In the genomic region with DNA sequence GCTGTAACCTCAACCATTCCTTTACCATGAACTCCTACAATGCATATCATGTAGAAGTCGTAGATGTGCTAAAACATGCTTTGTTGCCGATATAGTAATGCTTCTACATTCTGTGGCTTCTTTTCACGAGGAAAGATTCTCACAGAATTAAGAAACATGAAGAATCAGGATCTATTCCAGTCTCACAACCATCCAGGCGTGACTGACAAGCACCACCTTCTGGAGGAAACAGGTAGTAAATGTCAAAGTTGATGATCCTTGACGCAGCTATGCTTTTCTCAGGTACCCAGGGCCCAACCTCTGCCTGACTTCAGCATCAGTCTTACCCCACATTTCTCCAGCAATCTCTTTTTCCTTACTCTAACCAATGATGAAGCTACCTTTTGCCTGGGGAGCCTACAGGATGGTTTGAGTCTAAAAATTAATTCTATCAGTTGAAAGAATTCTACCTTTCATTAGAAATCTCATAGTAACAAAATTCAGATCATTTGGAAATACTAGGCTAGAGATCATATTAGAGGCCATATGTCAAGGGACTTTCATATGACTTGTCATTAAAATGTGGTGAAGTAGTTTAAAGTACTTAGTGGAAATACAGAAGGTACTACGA, we compare ENCODE assay signal across 8 cellular contexts.
DNase-seq lines count a peak whose midpoint lies in the region; ATAC-seq and TF ChIP-seq lines count a peak whose summit lies in the region.

No MANE protein-coding gene starts in this region.

- no peaks in the 10 kb centered on the region for H3K9me3 ChIP-seq in right lobe of liver

- H3K27ac Mint-ChIP-seq in naive thymus-derived CD8-positive, alpha-beta T cell: no peak overlapping the region

- no peak overlapping the region for H3K4me3 Mint-ChIP-seq in naive thymus-derived CD8-positive, alpha-beta T cell

- H3K36me3 ChIP-seq in right lobe of liver: no peaks in the 10 kb centered on the region

- no peak overlapping the region for H3K27ac ChIP-seq in right lobe of liver

- H3K4me1 ChIP-seq in right lobe of liver: peaks cover 0 to 15% (median 7%) of the 10 kb centered on the region in 4 donors

- ATAC-seq in HG03565 (IDR thresholded peaks at IDR 0.05; ENCODE audit: unreplicated experiment): peak; percentile 68
- peak; percentile 86 to 91 (median 90) for ATAC-seq in right lobe of liver
- ATAC-seq in naive thymus-derived CD8-positive, alpha-beta T cell: no peak

- POLR2A ChIA-PET in naive thymus-derived CD8-positive, alpha-beta T cell (lab: Charles Lee): no interaction called here

- TF ChIP-seq POLR2A in right lobe of liver (IDR thresholded peaks at IDR 0.05): no peak

- no peaks in the 10 kb centered on the region for H3K4me1 Mint-ChIP-seq in naive thymus-derived CD8-positive, alpha-beta T cell

- peak; percentile 50 for DNase-seq in NCI-H748 (lab: John Stamatoyannopoulos, UW; ENCODE audit: unreplicated experiment)
- no peak for DNase-seq in NCI-H748 treated with DMSO at 0.1 percent for 48 hours (lab: John Stamatoyannopoulos, UW)
- peak; percentile 67 for DNase-seq in amniotic epithelial cell (ENCODE audit: low read depth)
- DNase-seq in right lobe of liver: no peak
- DNase-seq in posterior vena cava (ENCODE audit: low spot score): no peak
- no peak for DNase-seq in naive thymus-derived CD8-positive, alpha-beta T cell
- DNase-seq in NOMO-1 treated with DMSO at 0.1 percent for 48 hours (lab: John Stamatoyannopoulos, UW; ENCODE audit: unreplicated experiment): no peak

- 36% methylated on average over 6 of the region's 6 CpGs for WGBS in right lobe of liver (ENCODE audit: insufficient coverage, low coverage, low lambda C conversion rate, missing lambda C conversion rate)

- H3K9me3 Mint-ChIP-seq in naive thymus-derived CD8-positive, alpha-beta T cell: peaks cover 0 to 3% (median 0%) of the 10 kb centered on the region in 9 donors

- no peaks in the 10 kb centered on the region for H3K27me3 ChIP-seq in right lobe of liver

- TF ChIP-seq CTCF in right lobe of liver (IDR thresholded peaks at IDR 0.05): peak; percentile 61 to 79 (median 68)

- peaks cover 0 to 7% (median 0%) of the 10 kb centered on the region in 5 donors for H3K27me3 Mint-ChIP-seq in naive thymus-derived CD8-positive, alpha-beta T cell

- no peaks in the 10 kb centered on the region for H3K36me3 Mint-ChIP-seq in naive thymus-derived CD8-positive, alpha-beta T cell

- no peak overlapping the region for H3K4me3 ChIP-seq in right lobe of liver

- intact Hi-C loops in right lobe of liver (cut with DNase I): no loop called here
- intact Hi-C loops in posterior vena cava (cut with DNase I): loop anchor here in 1 of 2 donors (10.0 kb wide), 1 partner anchor 96 kb away; no protein-coding TSS in a partner anchor

Comparison
In these comparisons a context has a peak if more than half of its experiments do, and no peak if none do; other contexts are left out.
1. DNase-seq: peak in NCI-H748 (single experiment) and amniotic epithelial cell (single experiment); none in NCI-H748 treated with DMSO at 0.1 percent for 48 hours (single experiment), right lobe of liver (0 of 3), posterior vena cava (single experiment), naive thymus-derived CD8-positive, alpha-beta T cell (0 of 10) and NOMO-1 treated with DMSO at 0.1 percent for 48 hours (single experiment).
2. ATAC-seq: peak in HG03565 (single experiment) and right lobe of liver (4 of 4); none in naive thymus-derived CD8-positive, alpha-beta T cell (0 of 2).